Comparison of ENCODE assay signal across 2 cellular contexts in genomic region chr11:32852142-32852541, GRCh38.
TF ChIP-seq lines count a peak whose summit lies in the region.

No MANE protein-coding gene starts in this region.

TF ChIP-seq in SK-N-SH treated with all-trans-retinoic acid at 6 μM for 48 hours, 23 proteins besides CTCF, POLR2A, EP300 and RAD21 (continued from another document):
- TF ChIP-seq PATZ1 (CRISPR knock-in tag; IDR thresholded peaks at IDR 0.05; ENCODE audit: borderline replicate concordance), result no peak
- TF ChIP-seq ZNF565 (CRISPR knock-in tag; conservative IDR thresholded peaks at IDR 0.05; ENCODE audit: low read depth), result no peak
- TF ChIP-seq CREB5 (CRISPR knock-in tag; IDR thresholded peaks at IDR 0.05; ENCODE audit: low read depth), result no peak
- TF ChIP-seq SNAI2 (CRISPR knock-in tag; IDR thresholded peaks at IDR 0.05), result no peak
- no peak for TF ChIP-seq POU6F1 (CRISPR knock-in tag; IDR thresholded peaks at IDR 0.05; ENCODE audit: borderline replicate concordance, low read depth)
- no peak for TF ChIP-seq ESRRG (CRISPR knock-in tag; IDR thresholded peaks at IDR 0.05)
- no peak for TF ChIP-seq TSHZ2 (CRISPR knock-in tag; IDR thresholded peaks at IDR 0.05)
- TF ChIP-seq ISL1 (CRISPR knock-in tag; IDR thresholded peaks at IDR 0.05), result no peak
- no peak for TF ChIP-seq CSRNP3 (CRISPR knock-in tag; IDR thresholded peaks at IDR 0.05)
- TF ChIP-seq ZFP30 (CRISPR knock-in tag; IDR thresholded peaks at IDR 0.05), result no peak
- TF ChIP-seq ZNF70 (CRISPR knock-in tag; IDR thresholded peaks at IDR 0.05), result no peak
- TF ChIP-seq ARNTL (CRISPR knock-in tag; IDR thresholded peaks at IDR 0.05; ENCODE audit: borderline replicate concordance, low read depth), result no peak
- TF ChIP-seq OSR1 (CRISPR knock-in tag; IDR thresholded peaks at IDR 0.05), result no peak

TF ChIP-seq in SK-N-SH, 30 proteins besides CTCF, POLR2A, EP300 and RAD21 (continued from another document):
- TF ChIP-seq FOSL2 (IDR thresholded peaks at IDR 0.05; ENCODE audit: borderline replicate concordance, low read depth) (no peak), YY1 (IDR thresholded peaks at IDR 0.05; ENCODE audit: low read depth) (no peak), ZBTB33 (IDR thresholded peaks at IDR 0.05; ENCODE audit: borderline replicate concordance, low read depth) (no peak), PBX3 (IDR thresholded peaks at IDR 0.05) (no peak), GATA2 (CRISPR knock-in tag; IDR thresholded peaks at IDR 0.05) (no peak), IRF3 (IDR thresholded peaks at IDR 0.05; ENCODE audit: low read depth, low read length) (no peak), NFIC (IDR thresholded peaks at IDR 0.05; ENCODE audit: borderline replicate concordance) (no peak)
